Comparison of ENCODE assay signal across 23 cellular contexts in the genomic region with DNA sequence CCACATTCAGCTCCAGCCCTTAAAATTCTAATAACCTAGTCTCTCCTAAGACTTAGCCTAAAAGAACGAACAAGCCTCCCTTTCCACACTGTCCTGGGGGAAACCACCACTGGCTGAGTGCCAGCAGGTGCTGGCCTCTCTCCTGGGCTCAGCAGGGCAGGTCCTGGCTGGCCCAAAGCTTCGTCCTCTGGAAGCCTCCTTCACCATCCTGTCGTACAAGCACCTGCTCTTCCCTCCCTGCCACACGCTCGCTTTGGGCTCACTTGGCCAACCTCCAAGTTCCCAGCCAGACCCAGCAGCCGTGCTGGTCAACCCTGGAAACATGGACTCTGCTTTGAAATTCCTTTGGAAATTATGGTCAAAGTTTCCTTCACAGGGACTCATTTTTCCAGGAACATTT. TPM values are rescaled to one million over a fixed set of nuclear protein-coding genes. Genes with fewer than 3 reads are reported as not detected.
DNase-seq lines count a peak whose midpoint lies in the region; ATAC-seq, FAIRE-seq and TF ChIP-seq lines count a peak whose summit lies in the region.
"Had no signal": no experiment of that assay in that cellular context is flagged by ENCODE, and none has a peak within 500 bp of the region (broad histone marks: within the 10 kb centered on the region; RNA-seq: fewer than 3 reads in every experiment).

No MANE protein-coding gene starts in this region.

- H3K9me3 ChIP-seq in breast epithelium, result no peaks in the 10 kb centered on the region
- no peaks in the 10 kb centered on the region; the same call in 1 of the 2 replicates for H3K9me3 ChIP-seq in K562 (replicated peaks; ENCODE audit: control insufficient read depth, insufficient read depth, low read depth, low read length)
- H3K9me3 ChIP-seq: Caco-2, SJSA1 had no signal

- no peak overlapping the region for H2AFZ ChIP-seq in K562 (ENCODE audit: low read depth, low read length)
- H2AFZ ChIP-seq: GM23248 had no signal

- H3K4me2 ChIP-seq in K562 (ENCODE audit: insufficient read depth, low read length), result no peak overlapping the region

- TF ChIP-seq EP300 in K562 (IDR thresholded peaks at IDR 0.05; ENCODE audit: low read length), result no peak

- no peak for TF ChIP-seq RAD21 in K562 (CRISPR knock-in tag; conservative IDR thresholded peaks at IDR 0.05 in 1 of 2, IDR thresholded peaks at IDR 0.05 in 1 of 2)

- H3K36me3 ChIP-seq in breast epithelium (no peaks in the 10 kb centered on the region), K562 (ENCODE audit: control insufficient read depth, insufficient read depth, low read length) (no peaks in the 10 kb centered on the region)
- H3K36me3 ChIP-seq: SJSA1 had no signal

- no peaks in the 10 kb centered on the region for H3K27me3 ChIP-seq in breast epithelium
- H3K27me3 ChIP-seq in K562 (ENCODE audit: control insufficient read depth in 2 of 2, insufficient read depth in 2 of 2, low read length in 2 of 2), result peaks cover 35 to 57% of the 10 kb centered on the region in 2 experiments
- H3K27me3 ChIP-seq: SJSA1 had no signal

- H3K4me3 Mint-ChIP-seq in MCF 10A (ENCODE audit: unreplicated experiment), result no peak overlapping the region
- H3K4me3 Mint-ChIP-seq: T-helper 2 cell treated with Interferon-gamma antibody and Interleukin-4, amounts not matched to agents 5 μg/mL and 100 μg/mL, for 36 hours had no signal

- FAIRE-seq in K562 (lab: Jason Lieb, UNC), result no peak
- FAIRE-seq: GM12891, GM18507, HTR-8/SVneo had no signal

- H3K4me1 Mint-ChIP-seq in MCF 10A (ENCODE audit: insufficient read depth, unreplicated experiment), result peaks cover 5% of the 10 kb centered on the region

- H3K4me1 ChIP-seq in breast epithelium (no peaks in the 10 kb centered on the region), K562 (replicated peaks in 1 of 2; ENCODE audit: control insufficient read depth in 2 of 2, insufficient read depth in 2 of 2, low read length in 2 of 2) (no peaks in the 10 kb centered on the region)
- H3K4me1 ChIP-seq: Caco-2 had no signal

- H3K27ac Mint-ChIP-seq in MCF 10A (ENCODE audit: low read depth, unreplicated experiment), result no peak overlapping the region
- H3K27ac Mint-ChIP-seq: T-helper 2 cell treated with Interferon-gamma antibody and Interleukin-4, amounts not matched to agents 5 μg/mL and 100 μg/mL, for 36 hours had no signal

- POLR2A ChIA-PET in MCF 10A (lab: Yijun Ruan, JAX) (interaction anchor here (1.0 to 1.3 kb wide), 2 partner anchors 8 to 191 kb away, joined by 3 to 4 read pairs; no protein-coding TSS in a partner anchor), K562 (lab: Yijun Ruan, JAX) (interaction anchor here (0.9 kb wide), 1 partner anchor 93 kb away, joined by 3 read pairs; no protein-coding TSS in a partner anchor)

- TF ChIP-seq POLR2A in breast epithelium (IDR thresholded peaks at IDR 0.05), result no peak
- TF ChIP-seq POLR2A in K562 (conservative IDR thresholded peaks at IDR 0.05), result no peak

- DNase-seq in MCF 10A (ENCODE audit: unreplicated experiment), result peak; percentile 65
- DNase-seq in breast epithelium (ENCODE audit: low spot score in 2 of 2), result no peak
- peak; percentile 38 for DNase-seq in NCI-H2196 treated with DMSO at 0.1 percent for 48 hours (lab: John Stamatoyannopoulos, UW; ENCODE audit: unreplicated experiment)
- no peak for DNase-seq in K562 (ENCODE audit: extremely low read depth in 1 of 4, low spot score in 3 of 4)
- DNase-seq in medulla oblongata (ENCODE audit: extremely low spot score), result no peak
- DNase-seq in NCI-H1048 (lab: John Stamatoyannopoulos, UW), result no peak
- DNase-seq in NK-92 treated with Interleukin-12 subunit alpha and Interleukin-12 subunit beta, amount 100 ng/mL, for 24 hours (lab: John Stamatoyannopoulos, UW), result no peak
- DNase-seq: Caco-2, GF-D8, GM23248, HCEC 1CT, MV-4-11, NCI-H1694, NCI-H524 had no signal

- H3K36me3 Mint-ChIP-seq in MCF 10A (ENCODE audit: insufficient read depth, unreplicated experiment), result no peaks in the 10 kb centered on the region

- H3K4me3 ChIP-seq in breast epithelium (no peak overlapping the region), K562 (no peak overlapping the region)
- H3K4me3 ChIP-seq: GM23248, SJSA1 had no signal

- H3K9me1 ChIP-seq in K562 (ENCODE audit: control insufficient read depth, insufficient read depth, low read length), result no peaks in the 10 kb centered on the region

- H3K9me3 Mint-ChIP-seq in MCF 10A (ENCODE audit: unreplicated experiment), result no peaks in the 10 kb centered on the region
- H3K9me3 Mint-ChIP-seq: T-helper 2 cell treated with Interferon-gamma antibody and Interleukin-4, amounts not matched to agents 5 μg/mL and 100 μg/mL, for 36 hours had no signal

- peaks cover 4% of the 10 kb centered on the region; the same call in 1 of the 2 replicates for H4K20me1 ChIP-seq in K562 (replicated peaks; ENCODE audit: control insufficient read depth, insufficient read depth, low read length)

- in situ Hi-C loops in K562 (cut with MboI), result no loop called here

- TF ChIP-seq CTCF in MCF 10A (IDR thresholded peaks at IDR 0.05; ENCODE audit: unreplicated experiment) (no peak), breast epithelium (IDR thresholded peaks at IDR 0.05) (no peak), K562 (IDR thresholded peaks at IDR 0.05 in 2 of 3, conservative IDR thresholded peaks at IDR 0.05 in 1 of 3; ENCODE audit: insufficient read depth in 2 of 3, low read depth in 1 of 3, low read length in 3 of 3) (no peak)

- intact Hi-C loops in MCF 10A (cut with micrococcal nuclease) (no loop called here), breast epithelium (cut with DNase I; ENCODE audit: low total_unique reads) (no loop called here), K562 (cut with micrococcal nuclease) (no loop called here)

- peaks cover 13% of the 10 kb centered on the region for H3K27me3 Mint-ChIP-seq in MCF 10A (ENCODE audit: insufficient read depth, unreplicated experiment)

- CTCF ChIA-PET in MCF 10A (lab: Yijun Ruan, JAX), result interaction anchor here (0.7 to 1.3 kb wide), 2 partner anchors 191 to 212 kb away, joined by 3 to 6 read pairs; no protein-coding TSS in a partner anchor
- CTCF ChIA-PET in K562 (lab: Yijun Ruan, JAX; ENCODE audit: low intra/inter-chr PET ratio), result no interaction called here

- no peak overlapping the region for H3K27ac ChIP-seq in breast epithelium
- H3K27ac ChIP-seq in K562 (ENCODE audit: extremely low read depth, low read depth, low read length), result no peak overlapping the region
- H3K27ac ChIP-seq: C4-2B, GM23248, HL-60, RWPE1, SJSA1 had no signal

- BruUV-seq in MCF 10A (replicated peaks; lab: Mats Ljungman, UMichigan) (no TSS peak), K562 (replicated peaks; lab: Mats Ljungman, UMichigan) (no TSS peak)

- WGBS in K562 (ENCODE audit: insufficient coverage, low coverage, missing lambda C conversion rate), result 1% methylated on average over 6 of the region's 6 CpGs

- H3K79me2 ChIP-seq in K562 (ENCODE audit: control insufficient read depth, insufficient read depth, low read length), result no peaks in the 10 kb centered on the region

- no peak for ATAC-seq in K562
- ATAC-seq in HG03354 (IDR thresholded peaks at IDR 0.05; ENCODE audit: poor library complexity, severe bottlenecking, unreplicated experiment), result no peak

- no peak overlapping the region for H3K9ac ChIP-seq in K562 (ENCODE audit: insufficient read depth in 1 of 2, low read depth in 2 of 2, low read length in 2 of 2)
- H3K9ac ChIP-seq: GM23248 had no signal

TF ChIP-seq in K562, 482 proteins besides CTCF, POLR2A, EP300 and RAD21:
- TF ChIP-seq ZNF12 (CRISPR knock-in tag; IDR thresholded peaks at IDR 0.05), result no peak
- peak; percentile 67 for TF ChIP-seq NFIC (IDR thresholded peaks at IDR 0.05)

RNA-seq across cellular contexts. Expression of a gene that starts 58.2 kb away (rescaled TPM):
- total RNA-seq in MCF 10A (2022), result 6.5 and 8.1 TPM in 2 replicates
- 10 to 100 TPM in 2 of 3 donors, 1 to 10 TPM in 1; 8.8 to 17.6 (median 10.7) TPM for total RNA-seq in breast epithelium
- 13.1 and 13.7 TPM in 2 replicates for total RNA-seq in K562 (2011; cell fraction: chromatin; rRNA removed; ENCODE audit: low replicate concordance)
- total RNA-seq in K562 (2011; cell fraction: nucleolus; rRNA removed), result 11.7 and 12.3 TPM in 2 replicates
- total RNA-seq in K562 (2011; cell fraction: nucleoplasm; rRNA removed), result 13.1 and 21.5 TPM in 2 replicates
- total RNA-seq in K562 (2014; rRNA removed), result 22.7 and 23.5 TPM in 2 replicates
- total RNA-seq in K562 (2014; rRNA removed; fragmentation: Illumina TruSeq; extraction: Trizol), result 23.5 and 24.2 TPM in 2 replicates
- 17.6 and 19.2 TPM in 2 replicates for total RNA-seq in K562 (2015; rRNA removed; fragmentation: Illumina TruSeq; extraction: Trizol)
- 20.7 and 20.9 TPM in 2 replicates for total RNA-seq in K562 (2021)
- 11.9 and 14.9 TPM in 2 replicates for polyA plus RNA-seq in K562 (2011; rRNA removed)
- 10.0 and 13.1 TPM in 2 replicates for polyA plus RNA-seq in K562 (2011; cell fraction: cytosol; rRNA removed)
- 6.2 and 7.7 TPM in 2 replicates for polyA plus RNA-seq in K562 (2011; cell fraction: nucleus; rRNA removed)
- polyA plus RNA-seq in K562 (2012), result 10.1 and 13.7 TPM in 2 replicates
- 15.3 and 16.5 TPM in 2 replicates for polyA plus RNA-seq in K562 (2014; fragmentation: Illumina TruSeq; extraction: Trizol)
- polyA plus RNA-seq in K562 (2014; fragmentation: Nextera tagmentation; extraction: Ambion mirVana), result 1 to 10 TPM; 3.2 to 6.4 TPM
- polyA plus RNA-seq in K562 (2014; rRNA removed), result 17.5 and 21.6 TPM in 2 replicates
- polyA minus RNA-seq in K562 (2011; rRNA and poly(A)+ RNA removed), result 11.2 and 12.4 TPM in 2 replicates
- 8.6 and 9.5 TPM in 2 replicates for polyA minus RNA-seq in K562 (2011; cell fraction: cytosol; rRNA and poly(A)+ RNA removed)
- 4.7 and 5.8 TPM in 2 replicates for polyA minus RNA-seq in K562 (2011; cell fraction: nucleus; rRNA and poly(A)+ RNA removed)

Comparison
In these comparisons a context has a peak if more than half of its experiments do, and no peak if none do; other contexts are left out.
1. DNase-seq: peak in MCF 10A (single experiment) and NCI-H2196 treated with DMSO at 0.1 percent for 48 hours (single experiment); none in breast epithelium (0 of 2), K562 (0 of 4), medulla oblongata (single experiment), NCI-H1048 (single experiment) and NK-92 treated with Interleukin-12 subunit alpha and Interleukin-12 subunit beta, amount 100 ng/mL, for 24 hours (single experiment).